Comparison of ENCODE assay signal across 8 cellular contexts in the genomic region with DNA sequence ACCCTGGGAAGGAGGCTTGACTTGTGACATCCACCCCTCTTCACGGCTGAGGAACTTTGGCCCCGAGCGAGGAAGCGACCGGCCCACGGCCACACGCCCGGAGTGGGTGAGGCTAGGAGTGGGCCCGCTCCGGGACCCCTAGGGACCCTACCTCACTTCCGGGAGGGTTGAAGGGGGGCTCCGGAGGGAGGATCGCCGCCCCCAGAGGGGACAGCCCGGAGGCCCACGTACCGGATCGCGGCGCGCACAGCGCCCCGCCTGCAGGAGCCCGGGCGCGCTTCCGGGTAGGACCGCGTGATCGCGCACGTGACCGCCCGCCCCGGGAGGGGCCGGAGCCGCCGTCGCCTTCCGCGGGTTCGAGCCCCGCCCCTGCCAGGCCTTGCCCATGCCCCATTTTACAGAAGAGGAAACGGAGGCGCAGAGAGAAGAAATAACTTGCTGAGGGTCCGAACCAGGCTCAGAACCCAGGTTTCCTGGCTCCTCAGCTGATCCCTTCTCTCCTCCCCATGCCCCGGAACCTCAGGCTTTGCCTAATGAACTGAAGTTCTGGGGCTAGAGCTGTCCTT. TPM values are rescaled to one million over a fixed set of nuclear protein-coding genes. Genes with fewer than 3 reads are reported as not detected.
DNase-seq lines count a peak whose midpoint lies in the region; ATAC-seq, FAIRE-seq and TF ChIP-seq lines count a peak whose summit lies in the region.

A gene (minus strand): TSS at position 280 of the 566 bp plus-strand sequence. CDS start 3,695 bp downstream, outside the sequence.

- H2BK12ac ChIP-seq in mesenchymal stem cell (ENCODE audit: low read length in 2 of 2), result peak within 1 kb of the TSS in 1 of 2 experiments; percentile 43

- peak within 1 kb of the TSS; percentile 87 to 93 for H3K27ac ChIP-seq in A549
- H3K27ac ChIP-seq in effector memory CD4-positive, alpha-beta T cell (ENCODE audit: insufficient read depth, low read length, poor library complexity, severe bottlenecking), result peak within 1 kb of the TSS; percentile 77
- peak within 1 kb of the TSS; percentile 74 for H3K27ac ChIP-seq in mesenchymal stem cell (ENCODE audit: low read length, poor library complexity, severe bottlenecking)

- ATAC-seq in A549, result peak; percentile 75 to 97
- peak; percentile 82 for ATAC-seq in GM18511 (IDR thresholded peaks at IDR 0.05; ENCODE audit: unreplicated experiment)
- peak; percentile 86 for ATAC-seq in HG02981 (IDR thresholded peaks at IDR 0.05; ENCODE audit: unreplicated experiment)
- ATAC-seq in activated CD8-positive, alpha-beta T cell treated with anti-CD3 and anti-CD28 coated beads, Interleukin-2, amount 10 ng/mL, durations not matched to agents 7 days and 5 days, result peak; percentile 96

- H2AFZ ChIP-seq in mesenchymal stem cell (ENCODE audit: low read depth, low read length), result peak within 1 kb of the TSS; percentile 79

- no peak for FAIRE-seq in A549 (lab: Jason Lieb, UNC)

- POLR2A ChIA-PET in A549 (lab: Yijun Ruan, JAX), result interaction anchor here (1.0 kb wide), 1 partner anchor 14 kb away, joined by 3 read pairs; no protein-coding TSS in a partner anchor
- POLR2A ChIA-PET in activated CD8-positive, alpha-beta T cell treated with anti-CD3 and anti-CD28 coated beads, Interleukin-2, amount 10 ng/mL, durations not matched to agents 7 days and 5 days (lab: Charles Lee), result interaction anchor here (1.3 to 1.5 kb wide), 3 partner anchors 11 to 312 kb away, joined by 4 read pairs; a partner anchor contains a TSS

- peak within 1 kb of the TSS; percentile 95 for H3K9ac ChIP-seq in mesenchymal stem cell (ENCODE audit: low read length)

- H3K4me2 ChIP-seq in A549, result peak within 1 kb of the TSS; percentile 79
- H3K4me2 ChIP-seq in mesenchymal stem cell (ENCODE audit: low read length, poor library complexity, severe bottlenecking), result peak within 1 kb of the TSS; percentile 79

- no peak within 1 kb of the TSS for H3K23ac ChIP-seq in mesenchymal stem cell (ENCODE audit: low read length in 2 of 2)

- peak; percentile 82 for TF ChIP-seq POLR2A in A549 (IDR thresholded peaks at IDR 0.05; ENCODE audit: low read length)

- peak within 1 kb of the TSS; percentile 95 for H3K4me3 Mint-ChIP-seq in activated CD8-positive, alpha-beta T cell treated with anti-CD3 and anti-CD28 coated beads, Interleukin-2, amount 10 ng/mL, durations not matched to agents 7 days and 5 days

- peak within 1 kb of the TSS; percentile 67 to 86 for H3K14ac ChIP-seq in mesenchymal stem cell (ENCODE audit: low read length in 2 of 2)

- H4K8ac ChIP-seq in mesenchymal stem cell (ENCODE audit: low read length), result peak within 1 kb of the TSS; percentile 100

- H3K9me3 Mint-ChIP-seq in activated CD8-positive, alpha-beta T cell treated with anti-CD3 and anti-CD28 coated beads, Interleukin-2, amount 10 ng/mL, durations not matched to agents 7 days and 5 days (ENCODE audit: insufficient read depth), result no peaks in the 10 kb centered on the region

- 16% methylated on average over 5 of the region's 47 CpGs for WGBS in A549 (ENCODE audit: missing lambda C conversion rate)
- 2% methylated on average over 39 of the region's 47 CpGs for WGBS in mesenchymal stem cell

- H3K27me3 Mint-ChIP-seq in activated CD8-positive, alpha-beta T cell treated with anti-CD3 and anti-CD28 coated beads, Interleukin-2, amount 10 ng/mL, durations not matched to agents 7 days and 5 days (ENCODE audit: low read depth), result peaks cover 6% of the 10 kb centered on the region

- peak within 1 kb of the TSS; percentile 92 for H3K27ac Mint-ChIP-seq in activated CD8-positive, alpha-beta T cell treated with anti-CD3 and anti-CD28 coated beads, Interleukin-2, amount 10 ng/mL, durations not matched to agents 7 days and 5 days

- CTCF ChIA-PET in A549 (lab: Yijun Ruan, JAX), result interaction anchor here (0.5 to 1.9 kb wide), 2 partner anchors 21 to 803 kb away, joined by 3 to 5 read pairs; no protein-coding TSS in a partner anchor
- CTCF ChIA-PET in activated CD8-positive, alpha-beta T cell treated with anti-CD3 and anti-CD28 coated beads, Interleukin-2, amount 10 ng/mL, durations not matched to agents 7 days and 5 days (lab: Charles Lee), result interaction anchor here (1.4 kb wide), 1 partner anchor 20 kb away, joined by 3 read pairs; no protein-coding TSS in a partner anchor

- H3K18ac ChIP-seq in mesenchymal stem cell (ENCODE audit: low read depth in 1 of 2, low read length in 2 of 2), result peak within 1 kb of the TSS; percentile 95 to 97

- H2BK15ac ChIP-seq in mesenchymal stem cell (ENCODE audit: low read depth, poor library complexity, severe bottlenecking), result peak within 1 kb of the TSS; percentile 80

- peak within 1 kb of the TSS; percentile 72 for H3K4me3 ChIP-seq in A549
- H3K4me3 ChIP-seq in effector memory CD4-positive, alpha-beta T cell (ENCODE audit: insufficient read depth, low read depth, low read length, poor library complexity, severe bottlenecking), result peak within 1 kb of the TSS; percentile 93
- H3K4me3 ChIP-seq in mesenchymal stem cell (ENCODE audit: insufficient read depth in 1 of 2, low read depth in 1 of 2, low read length in 2 of 2), result peak within 1 kb of the TSS; percentile 85 to 86

- peak within 1 kb of the TSS; percentile 94 for H4K91ac ChIP-seq in mesenchymal stem cell (ENCODE audit: low read length)

- peaks cover 37% of the 10 kb centered on the region for H3K4me1 Mint-ChIP-seq in activated CD8-positive, alpha-beta T cell treated with anti-CD3 and anti-CD28 coated beads, Interleukin-2, amount 10 ng/mL, durations not matched to agents 7 days and 5 days (ENCODE audit: low read depth)

- peaks cover 27% of the 10 kb centered on the region for H3K36me3 Mint-ChIP-seq in activated CD8-positive, alpha-beta T cell treated with anti-CD3 and anti-CD28 coated beads, Interleukin-2, amount 10 ng/mL, durations not matched to agents 7 days and 5 days (ENCODE audit: low read depth)

- H3K4me1 ChIP-seq in A549, result peaks cover 3% of the 10 kb centered on the region; the same call in 1 of the 3 replicates
- H3K4me1 ChIP-seq in effector memory CD4-positive, alpha-beta T cell (ENCODE audit: control insufficient read depth, insufficient read depth, low read length, poor library complexity, severe bottlenecking), result peaks cover 5% of the 10 kb centered on the region
- H3K4me1 ChIP-seq in mesenchymal stem cell (ENCODE audit: control insufficient read depth, insufficient read depth, low read depth, low read length), result peaks cover 22% of the 10 kb centered on the region

- H3K9me3 ChIP-seq in A549 (peaks cover 9% of the 10 kb centered on the region; the same call in 2 of the 3 replicates), mesenchymal stem cell (ENCODE audit: control insufficient read depth, low read length) (no peaks in the 10 kb centered on the region)
- H3K9me3 ChIP-seq in effector memory CD4-positive, alpha-beta T cell (ENCODE audit: control insufficient read depth, low read length), result no peaks in the 10 kb centered on the region

- peak within 1 kb of the TSS; percentile 84 to 93 for H3K4ac ChIP-seq in mesenchymal stem cell (ENCODE audit: low read depth in 1 of 2, low read length in 2 of 2)

- peaks cover 25% of the 10 kb centered on the region for H3K36me3 ChIP-seq in effector memory CD4-positive, alpha-beta T cell (ENCODE audit: control insufficient read depth, insufficient read depth, low read length)
- H3K36me3 ChIP-seq in mesenchymal stem cell (ENCODE audit: control insufficient read depth in 1 of 2, insufficient read depth in 2 of 2, low read depth in 1 of 2, low read length in 2 of 2), result peaks cover 32 to 40% of the 10 kb centered on the region in 2 experiments

- H2BK120ac ChIP-seq in mesenchymal stem cell (ENCODE audit: low read depth, low read length), result peak within 1 kb of the TSS; percentile 86

- H2BK5ac ChIP-seq in mesenchymal stem cell (ENCODE audit: low read depth, low read length, poor library complexity, severe bottlenecking), result peak within 1 kb of the TSS; percentile 53

- DNase-seq in A549 (ENCODE audit: low read depth in 1 of 2, low spot score in 1 of 2) (peak; percentile 73 to 80), NCI-H446 treated with DMSO at 0.1 percent for 48 hours (lab: John Stamatoyannopoulos, UW) (peak; percentile 0), mesenchymal stem cell (peak; percentile 58)
- peak; percentile 87 for DNase-seq in activated CD8-positive, alpha-beta T cell treated with anti-CD3 and anti-CD28 coated beads, Interleukin-2, amount 10 ng/mL, durations not matched to agents 7 days and 5 days
- DNase-seq in effector memory CD4-positive, alpha-beta T cell, result peak; percentile 50 to 64 (median 51)
- DNase-seq in stimulated activated CD8-positive, alpha-beta memory T cell treated with anti-CD3 and anti-CD28 coated beads, Interleukin-12 subunit alpha, Interleukin-12 subunit beta, amount 100 ng/mL, for 24 hours (ENCODE audit: extremely low read depth), result peak; percentile 57

- H3K79me1 ChIP-seq in mesenchymal stem cell (replicated peaks; ENCODE audit: low read length, poor library complexity, severe bottlenecking), result peaks cover 25% of the 10 kb centered on the region

- peak within 1 kb of the TSS; percentile 39 for H2AK5ac ChIP-seq in mesenchymal stem cell (ENCODE audit: low read length, severe bottlenecking)

- TF ChIP-seq CTCF in A549 (IDR thresholded peaks at IDR 0.05), result peak; percentile 17; the same call in 1 of the 3 replicates

- no peaks in the 10 kb centered on the region for H3K27me3 ChIP-seq in effector memory CD4-positive, alpha-beta T cell (replicated peaks; ENCODE audit: control insufficient read depth, insufficient read depth, low read length, poor library complexity, severe bottlenecking)
- no peaks in the 10 kb centered on the region for H3K27me3 ChIP-seq in mesenchymal stem cell (ENCODE audit: control insufficient read depth in 1 of 2, insufficient read depth in 1 of 2, low read length in 2 of 2)

- no peak for TF ChIP-seq EP300 in A549 (IDR thresholded peaks at IDR 0.05)

- no peak for TF ChIP-seq RAD21 in A549 (conservative IDR thresholded peaks at IDR 0.05 in 1 of 2, IDR thresholded peaks at IDR 0.05 in 1 of 2)

TF ChIP-seq in A549, 52 proteins besides CTCF, POLR2A, EP300 and RAD21 (continues in another document):
- TF ChIP-seq JUNB (IDR thresholded peaks at IDR 0.05) (no peak), ZSCAN20 (CRISPR knock-in tag; IDR thresholded peaks at IDR 0.05) (no peak), FOSB (CRISPR knock-in tag; IDR thresholded peaks at IDR 0.05) (no peak)
- TF ChIP-seq, protein P1, sequence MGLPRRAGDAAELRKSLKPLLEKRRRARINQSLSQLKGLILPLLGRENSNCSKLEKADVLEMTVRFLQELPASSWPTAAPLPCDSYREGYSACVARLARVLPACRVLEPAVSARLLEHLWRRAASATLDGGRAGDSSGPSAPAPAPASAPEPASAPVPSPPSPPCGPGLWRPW (IDR thresholded peaks at IDR 0.05), result no peak

RNA-seq across cellular contexts. Expression of the gene that starts here (rescaled TPM):
- 28.2 and 28.9 TPM in 2 replicates for polyA plus RNA-seq in A549 (2011; rRNA removed)
- 37.1 and 41.9 TPM in 2 replicates for polyA plus RNA-seq in A549 (2012; cell fraction: cytosol; rRNA removed)
- 66.5 and 76.8 TPM in 2 replicates for polyA plus RNA-seq in A549 (2012; cell fraction: nucleus; rRNA removed)
- polyA plus RNA-seq in A549 (2017; fragmentation: RNase III; extraction: RNeasy Plus Mini Kit Qiagen cat#74134 plus additional on column Dnase treatment), result 22.3 to 25.1 TPM (median 23.5 TPM) in 3 replicates
- polyA minus RNA-seq in A549 (2011; rRNA and poly(A)+ RNA removed), result 35.4 and 36.1 TPM in 2 replicates
- 10 to 100 TPM; 85.2 to 91.9 TPM for total RNA-seq in activated CD8-positive, alpha-beta T cell treated with anti-CD3 and anti-CD28 coated beads, Interleukin-2, amount 10 ng/mL, durations not matched to agents 7 days and 5 days
- 68.1 TPM for polyA plus RNA-seq in mesenchymal stem cell (2013, experiment 1 of 2)
- polyA plus RNA-seq in mesenchymal stem cell (2013, experiment 2 of 2), result 67.1 TPM

Comparison
In these comparisons a context has a peak if more than half of its experiments do, and no peak if none do; other contexts are left out.
1. Peak in every context shown above with its lines: DNase-seq, ATAC-seq, H3K4me3 ChIP-seq and H3K27ac ChIP-seq.
2. DNase-seq: peak in every context shown above with its lines; median percentile 87 in activated CD8-positive, alpha-beta T cell treated with anti-CD3 and anti-CD28 coated beads, Interleukin-2, amount 10 ng/mL, durations not matched to agents 7 days and 5 days; 76 in A549; 58 in mesenchymal stem cell; 57 in stimulated activated CD8-positive, alpha-beta memory T cell treated with anti-CD3 and anti-CD28 coated beads, Interleukin-12 subunit alpha, Interleukin-12 subunit beta, amount 100 ng/mL, for 24 hours; 51 in effector memory CD4-positive, alpha-beta T cell; 0 in NCI-H446 treated with DMSO at 0.1 percent for 48 hours.